Comparison of ENCODE assay signal across 27 cellular contexts in the genomic region with DNA sequence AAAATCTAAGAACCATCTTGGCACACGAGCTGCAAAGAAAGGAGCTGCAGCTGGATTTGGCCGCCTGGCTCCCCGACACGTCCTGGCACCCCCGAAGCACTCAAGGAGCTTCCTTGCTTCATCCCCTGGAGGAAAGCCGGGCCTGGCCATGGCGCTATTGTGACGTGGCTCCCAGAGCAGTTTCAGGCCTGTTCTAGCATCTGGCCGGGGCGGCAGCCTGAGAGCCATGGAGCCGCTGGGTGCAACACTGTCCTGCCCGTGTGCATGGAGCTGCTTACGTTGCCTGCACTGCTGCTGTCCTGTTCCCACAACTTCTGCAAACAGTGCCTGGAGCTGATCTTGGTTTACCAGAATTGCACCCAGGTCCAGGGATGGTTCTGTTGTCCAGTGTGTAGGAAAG.
"Had no signal": no experiment of that assay in that cellular context is flagged by ENCODE, and none has a peak within 500 bp of the region (broad histone marks: within the 10 kb centered on the region; RNA-seq: fewer than 3 reads in every experiment).

No MANE protein-coding gene starts in this region.

- DNase-seq: activated CD4-positive, alpha-beta T cell treated with anti-CD3 and anti-CD28 coated beads, Interleukin-2, amount 10 ng/mL, durations not matched to agents 24 days and 14 days; activated CD4-positive, alpha-beta T cell treated with anti-CD3 and anti-CD28 coated beads, Interleukin-2, amount 50 U/mL, for 4 hours; activated CD8-positive, alpha-beta T cell treated with anti-CD3 and anti-CD28 coated beads for 36 hours; activated effector memory CD4-positive, alpha-beta T cell treated with anti-CD3 and anti-CD28 coated beads, Interleukin-2, amount 50 U/mL, for 16 hours; activated naive CD4-positive, alpha-beta T cell; activated naive CD4-positive, alpha-beta T cell treated with anti-CD3 and anti-CD28 coated beads, Interleukin-2, amount 50 U/mL, for 16 hours; activated naive CD8-positive, alpha-beta T cell treated with anti-CD3 and anti-CD28 coated beads for 36 hours; activated T-cell treated with anti-CD3 and anti-CD28 coated beads, Interleukin-2, amount 50 U/mL, for 1 hour; activated T-cell treated with anti-CD3 and anti-CD28 coated beads, Interleukin-2, amount 50 U/mL, for 72 hours; amniotic stem cell; aorta; brain microvascular endothelial cell; central memory CD4-positive, alpha-beta T cell; NCI-H1105; NCI-H1417 treated with DMSO at 0.1 percent for 48 hours; NCI-H187 treated with DMSO at 0.1 percent for 48 hours; NCI-H2081; NCI-H2171 treated with DMSO at 0.1 percent for 48 hours; NCI-H226; NCI-H446 treated with DMSO at 0.1 percent for 48 hours; NCI-H524; SIG-M5; T-cell; T-helper 17 cell had no signal

- ATAC-seq: activated CD8-positive, alpha-beta T cell treated with anti-CD3 and anti-CD28 coated beads for 36 hours; activated T-cell treated with anti-CD3 and anti-CD28 coated beads, Interleukin-2, amount 50 U/mL, for 72 hours; activated T-helper 17 cell treated with anti-CD3 and anti-CD28 coated beads, Interleukin-2, amount 50 U/mL, for 72 hours; Panc1; SK-N-SH treated with all-trans-retinoic acid at 6 μM for 48 hours; T-cell; T-helper 17 cell had no signal

- H3K9me3 Mint-ChIP-seq: activated CD4-positive, alpha-beta T cell treated with anti-CD3 and anti-CD28 coated beads, Interleukin-2, amount 10 ng/mL, durations not matched to agents 24 days and 14 days; activated CD8-positive, alpha-beta T cell treated with anti-CD3 and anti-CD28 coated beads for 36 hours; activated naive CD8-positive, alpha-beta T cell treated with anti-CD3 and anti-CD28 coated beads for 36 hours; activated T-cell treated with anti-CD3 and anti-CD28 coated beads, Interleukin-2, amount 50 U/mL, for 72 hours; activated T-helper 17 cell treated with anti-CD3 and anti-CD28 coated beads, Interleukin-2, amount 50 U/mL, for 72 hours; T-cell had no signal

- H3K27ac ChIP-seq: brain microvascular endothelial cell had no signal

- H3K27me3 Mint-ChIP-seq: activated CD4-positive, alpha-beta T cell treated with anti-CD3 and anti-CD28 coated beads, Interleukin-2, amount 10 ng/mL, durations not matched to agents 24 days and 14 days; activated CD8-positive, alpha-beta T cell treated with anti-CD3 and anti-CD28 coated beads for 36 hours; activated naive CD8-positive, alpha-beta T cell treated with anti-CD3 and anti-CD28 coated beads for 36 hours; activated T-helper 17 cell treated with anti-CD3 and anti-CD28 coated beads, Interleukin-2, amount 50 U/mL, for 72 hours had no signal

- H3K27ac Mint-ChIP-seq: activated CD4-positive, alpha-beta T cell treated with anti-CD3 and anti-CD28 coated beads, Interleukin-2, amount 10 ng/mL, durations not matched to agents 24 days and 14 days; activated CD8-positive, alpha-beta T cell treated with anti-CD3 and anti-CD28 coated beads for 36 hours; activated naive CD8-positive, alpha-beta T cell treated with anti-CD3 and anti-CD28 coated beads for 36 hours; activated T-cell treated with anti-CD3 and anti-CD28 coated beads, Interleukin-2, amount 50 U/mL, for 72 hours; activated T-helper 17 cell treated with anti-CD3 and anti-CD28 coated beads, Interleukin-2, amount 50 U/mL, for 72 hours; T-cell; T-helper 17 cell had no signal

- H3K36me3 Mint-ChIP-seq: activated naive CD8-positive, alpha-beta T cell treated with anti-CD3 and anti-CD28 coated beads for 36 hours; T-cell had no signal

- H3K4me1 Mint-ChIP-seq: activated T-helper 17 cell treated with anti-CD3 and anti-CD28 coated beads, Interleukin-2, amount 50 U/mL, for 72 hours had no signal

- H3K4me3 Mint-ChIP-seq: activated CD4-positive, alpha-beta T cell treated with anti-CD3 and anti-CD28 coated beads, Interleukin-2, amount 10 ng/mL, durations not matched to agents 24 days and 14 days; activated CD8-positive, alpha-beta T cell treated with anti-CD3 and anti-CD28 coated beads for 36 hours; activated naive CD8-positive, alpha-beta T cell treated with anti-CD3 and anti-CD28 coated beads for 36 hours; activated T-cell treated with anti-CD3 and anti-CD28 coated beads, Interleukin-2, amount 50 U/mL, for 72 hours; activated T-helper 17 cell treated with anti-CD3 and anti-CD28 coated beads, Interleukin-2, amount 50 U/mL, for 72 hours; T-cell; T-helper 17 cell had no signal

- H3K27me3 ChIP-seq: brain microvascular endothelial cell had no signal

- H3K36me3 ChIP-seq: brain microvascular endothelial cell had no signal
